8 cellular contexts compared by ENCODE assay signal in genomic region chrX:74535211-74535621, GRCh38.
DNase-seq lines count a peak whose midpoint lies in the region; ATAC-seq and TF ChIP-seq lines count a peak whose summit lies in the region.

No MANE protein-coding gene starts in this region.

- peak overlapping the region; percentile 39 for H3K4me3 ChIP-seq in astrocyte of the spinal cord (ENCODE audit: low read depth, low read length)

- in situ Hi-C loops in astrocyte of the spinal cord (cut with HindIII; ENCODE audit: low sequenced_read_pairs): no loop called here

- peak; percentile 27 for ATAC-seq in GM21786 (IDR thresholded peaks at IDR 0.05; ENCODE audit: unreplicated experiment)
- no peak for ATAC-seq in HG03460 (IDR thresholded peaks at IDR 0.05; ENCODE audit: unreplicated experiment)

- DNase-seq in DMS 273 treated with DMSO at 0.1 percent for 48 hours (lab: John Stamatoyannopoulos, UW) (peak; percentile 45), NCI-H510A treated with DMSO at 0.1 percent for 48 hours (lab: John Stamatoyannopoulos, UW) (peak; percentile 42), astrocyte of the spinal cord (ENCODE audit: low read depth, low spot score) (peak; percentile 67), hepatic stellate cell (ENCODE audit: low spot score) (peak; percentile 50), renal cortical epithelial cell (ENCODE audit: low read depth) (peak; percentile 69), GF-D8 (lab: John Stamatoyannopoulos, UW) (no peak)

- peak; percentile 42 for TF ChIP-seq CTCF in astrocyte of the spinal cord (IDR thresholded peaks at IDR 0.05; ENCODE audit: low read depth, low read length)
